In the genomic region with DNA sequence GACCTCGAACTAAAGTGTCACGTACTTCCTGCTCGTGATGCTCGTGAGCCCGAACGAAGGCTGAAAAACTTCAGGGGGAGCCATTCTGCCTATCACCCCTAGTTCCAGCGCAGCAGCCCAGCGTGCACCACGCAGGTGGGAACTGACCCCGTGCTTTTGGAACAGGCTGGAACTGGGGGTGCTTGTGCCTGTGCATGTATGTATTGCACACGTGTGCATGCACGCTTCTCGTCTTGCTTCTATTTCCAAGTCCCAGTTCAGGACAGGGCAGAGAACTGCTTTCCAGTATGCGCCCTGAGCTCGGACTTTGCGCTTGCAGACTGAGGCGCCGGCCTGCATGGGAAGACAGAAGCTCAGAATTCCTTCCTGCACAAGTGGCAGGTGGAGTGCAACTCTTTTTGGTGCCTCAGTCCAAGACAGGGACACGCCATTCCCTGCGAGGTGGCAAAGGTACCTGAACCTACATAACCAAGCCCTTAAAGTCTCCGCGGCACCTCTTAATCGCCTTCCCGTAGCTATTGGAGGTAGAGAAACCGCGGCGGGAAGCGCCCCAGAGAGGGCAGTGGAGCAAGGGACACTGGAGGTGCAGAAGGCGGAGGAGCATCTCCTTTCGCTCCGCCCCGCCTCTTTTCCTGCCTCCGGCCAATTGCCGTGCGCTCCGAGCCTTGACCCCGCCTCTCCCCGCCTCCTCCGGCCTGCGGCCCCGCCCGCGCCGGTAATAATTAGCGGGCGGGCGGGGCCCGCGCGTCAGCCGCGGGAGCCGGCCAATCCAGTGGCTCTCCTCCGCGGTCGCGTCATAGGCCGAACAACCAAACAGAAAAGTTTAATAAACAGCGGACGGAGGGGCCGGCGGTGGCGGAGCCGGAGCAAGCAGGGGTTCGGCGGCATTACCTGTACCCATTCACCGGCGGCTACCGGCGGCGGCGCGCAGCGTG, we compare ENCODE assay signal across 8 cellular contexts. TPM values are rescaled to one million over a fixed set of nuclear protein-coding genes. Genes with fewer than 3 reads are reported as not detected.
A peak's percentile ranks its signal among the peaks of the same experiment; 100 is the strongest.
DNase-seq lines count a peak whose midpoint lies in the region; ATAC-seq and TF ChIP-seq lines count a peak whose summit lies in the region.

Gene ZFAND6, plus strand, starts transcription at position 826 of the 935 bp plus-strand sequence. CDS start 60,669 bp downstream, outside the sequence.

- peak within 1 kb of the TSS; percentile 87 for H3K27ac Mint-ChIP-seq in activated T-helper 2 cell treated with anti-CD3 and anti-CD28 coated beads, Interferon-gamma antibody, Interleukin-2, Interleukin-4, amounts not matched to agents 10 μg/mL and 5 μg/mL and 100 μg/mL, durations not matched to agents 14 hours and 24 hours and 36 hours
- H3K27ac Mint-ChIP-seq in natural killer cell treated with Interleukin-12 subunit alpha and Interleukin-12 subunit beta and Interleukin-15 and Interleukin-18, amount 100 ng/mL, for 72 hours, result peak within 1 kb of the TSS; percentile 86 to 94

- peak; percentile 90 for ATAC-seq in RWPE2 (ENCODE audit: low read depth)
- peak; percentile 96 to 97 for ATAC-seq in natural killer cell treated with Interleukin-12 subunit alpha and Interleukin-12 subunit beta and Interleukin-15 and Interleukin-18, amount 100 ng/mL, for 72 hours
- ATAC-seq in stimulated activated naive CD8-positive, alpha-beta T cell treated with anti-CD3 and anti-CD28 coated beads, Interleukin-15, Interleukin-2, amounts not matched to agents 100 U/mL and 50 U/mL, for 24 hours, result peak; percentile 89

- H3K27me3 ChIP-seq in RWPE2 (ENCODE audit: insufficient read depth, poor library complexity, severe bottlenecking), result no peaks in the 10 kb centered on the region

- TF ChIP-seq CTCF in RWPE2 (IDR thresholded peaks at IDR 0.05; ENCODE audit: poor library complexity, severe bottlenecking), result peak; percentile 32

- H3K27ac ChIP-seq in RWPE2 (ENCODE audit: poor library complexity, severe bottlenecking), result peak within 1 kb of the TSS; percentile 85

- DNase-seq in ELF-1 (ENCODE audit: low read depth, low spot score), result peak; percentile 98
- peak; percentile 85 for DNase-seq in H4 (ENCODE audit: low spot score)
- DNase-seq in LoVo (ENCODE audit: low spot score), result peak; percentile 98
- DNase-seq in RWPE2 (ENCODE audit: low spot score), result peak; percentile 97
- peak; percentile 95 for DNase-seq in activated T-helper 2 cell treated with anti-CD3 and anti-CD28 coated beads, Interferon-gamma antibody, Interleukin-2, Interleukin-4, amounts not matched to agents 10 μg/mL and 5 μg/mL and 100 μg/mL, durations not matched to agents 14 hours and 24 hours and 36 hours (ENCODE audit: low spot score)
- DNase-seq in fibroblast of peridontal ligament (ENCODE audit: extremely low read depth), result peak; percentile 88
- DNase-seq in natural killer cell treated with Interleukin-12 subunit alpha and Interleukin-12 subunit beta and Interleukin-15 and Interleukin-18, amount 100 ng/mL, for 72 hours (ENCODE audit: low spot score), result peak; percentile 96
- DNase-seq in stimulated activated naive CD8-positive, alpha-beta T cell treated with anti-CD3 and anti-CD28 coated beads, Interleukin-15, Interleukin-2, amounts not matched to agents 100 U/mL and 50 U/mL, for 24 hours, result peak; percentile 98

- H3K27me3 Mint-ChIP-seq in activated T-helper 2 cell treated with anti-CD3 and anti-CD28 coated beads, Interferon-gamma antibody, Interleukin-2, Interleukin-4, amounts not matched to agents 10 μg/mL and 5 μg/mL and 100 μg/mL, durations not matched to agents 14 hours and 24 hours and 36 hours (ENCODE audit: low read depth), result peaks cover 9% of the 10 kb centered on the region
- H3K27me3 Mint-ChIP-seq in natural killer cell treated with Interleukin-12 subunit alpha and Interleukin-12 subunit beta and Interleukin-15 and Interleukin-18, amount 100 ng/mL, for 72 hours, result peaks cover 0 to 10% of the 10 kb centered on the region in 2 donors

- H3K4me1 Mint-ChIP-seq in activated T-helper 2 cell treated with anti-CD3 and anti-CD28 coated beads, Interferon-gamma antibody, Interleukin-2, Interleukin-4, amounts not matched to agents 10 μg/mL and 5 μg/mL and 100 μg/mL, durations not matched to agents 14 hours and 24 hours and 36 hours (ENCODE audit: low read depth), result peaks cover 41% of the 10 kb centered on the region
- H3K4me1 Mint-ChIP-seq in natural killer cell treated with Interleukin-12 subunit alpha and Interleukin-12 subunit beta and Interleukin-15 and Interleukin-18, amount 100 ng/mL, for 72 hours (ENCODE audit: low read depth in 2 of 2), result peaks cover 26 to 37% of the 10 kb centered on the region in 2 donors

- H3K4me3 ChIP-seq in RWPE2 (ENCODE audit: severe bottlenecking), result peak within 1 kb of the TSS; percentile 89

- H3K9me3 ChIP-seq in RWPE2 (ENCODE audit: severe bottlenecking), result no peaks in the 10 kb centered on the region

- no peaks in the 10 kb centered on the region for H3K9me3 Mint-ChIP-seq in activated T-helper 2 cell treated with anti-CD3 and anti-CD28 coated beads, Interferon-gamma antibody, Interleukin-2, Interleukin-4, amounts not matched to agents 10 μg/mL and 5 μg/mL and 100 μg/mL, durations not matched to agents 14 hours and 24 hours and 36 hours
- H3K9me3 Mint-ChIP-seq in natural killer cell treated with Interleukin-12 subunit alpha and Interleukin-12 subunit beta and Interleukin-15 and Interleukin-18, amount 100 ng/mL, for 72 hours, result no peaks in the 10 kb centered on the region

- no peaks in the 10 kb centered on the region for H3K36me3 Mint-ChIP-seq in activated T-helper 2 cell treated with anti-CD3 and anti-CD28 coated beads, Interferon-gamma antibody, Interleukin-2, Interleukin-4, amounts not matched to agents 10 μg/mL and 5 μg/mL and 100 μg/mL, durations not matched to agents 14 hours and 24 hours and 36 hours (ENCODE audit: low read depth)
- no peaks in the 10 kb centered on the region for H3K36me3 Mint-ChIP-seq in natural killer cell treated with Interleukin-12 subunit alpha and Interleukin-12 subunit beta and Interleukin-15 and Interleukin-18, amount 100 ng/mL, for 72 hours

- H3K36me3 ChIP-seq in RWPE2 (ENCODE audit: low read depth), result no peaks in the 10 kb centered on the region

- peaks cover 23% of the 10 kb centered on the region for H3K4me1 ChIP-seq in RWPE2 (ENCODE audit: insufficient read depth, poor library complexity, severe bottlenecking)

- intact Hi-C loops in activated T-helper 2 cell treated with anti-CD3 and anti-CD28 coated beads, Interferon-gamma antibody, Interleukin-2, Interleukin-4, amounts not matched to agents 10 μg/mL and 5 μg/mL and 100 μg/mL, durations not matched to agents 14 hours and 24 hours and 36 hours (cut with micrococcal nuclease), result loop anchor here (1.0 to 5.0 kb wide), 5 partner anchors 14 to 162 kb away; partner anchors contain the start of genes FAH and MTHFS

- H3K4me3 Mint-ChIP-seq in activated T-helper 2 cell treated with anti-CD3 and anti-CD28 coated beads, Interferon-gamma antibody, Interleukin-2, Interleukin-4, amounts not matched to agents 10 μg/mL and 5 μg/mL and 100 μg/mL, durations not matched to agents 14 hours and 24 hours and 36 hours (ENCODE audit: low read depth), result peak within 1 kb of the TSS; percentile 89
- H3K4me3 Mint-ChIP-seq in natural killer cell treated with Interleukin-12 subunit alpha and Interleukin-12 subunit beta and Interleukin-15 and Interleukin-18, amount 100 ng/mL, for 72 hours, result peak within 1 kb of the TSS; percentile 92

RNA-seq across cellular contexts. Expression of gene ZFAND6, which starts in this region (rescaled TPM):
- 140 and 179 TPM in 2 replicates for total RNA-seq in H4 (2014; rRNA removed; shearing (Covaris generic))
- total RNA-seq in activated T-helper 2 cell treated with anti-CD3 and anti-CD28 coated beads, Interferon-gamma antibody, Interleukin-2, Interleukin-4, amounts not matched to agents 10 μg/mL and 5 μg/mL and 100 μg/mL, durations not matched to agents 14 hours and 24 hours and 36 hours, result 41.9 and 42.8 TPM in 2 replicates
- 10 to 100 TPM; 39.3 to 46.6 TPM for total RNA-seq in natural killer cell treated with Interleukin-12 subunit alpha and Interleukin-12 subunit beta and Interleukin-15 and Interleukin-18, amount 100 ng/mL, for 72 hours

Comparison
In these comparisons a context has a peak if more than half of its experiments do, and no peak if none do; other contexts are left out.
1. Peak in every context shown above with its lines: DNase-seq, ATAC-seq, H3K4me3 ChIP-seq and H3K27ac ChIP-seq.